8 cellular contexts compared by ENCODE assay signal in the genomic region with DNA sequence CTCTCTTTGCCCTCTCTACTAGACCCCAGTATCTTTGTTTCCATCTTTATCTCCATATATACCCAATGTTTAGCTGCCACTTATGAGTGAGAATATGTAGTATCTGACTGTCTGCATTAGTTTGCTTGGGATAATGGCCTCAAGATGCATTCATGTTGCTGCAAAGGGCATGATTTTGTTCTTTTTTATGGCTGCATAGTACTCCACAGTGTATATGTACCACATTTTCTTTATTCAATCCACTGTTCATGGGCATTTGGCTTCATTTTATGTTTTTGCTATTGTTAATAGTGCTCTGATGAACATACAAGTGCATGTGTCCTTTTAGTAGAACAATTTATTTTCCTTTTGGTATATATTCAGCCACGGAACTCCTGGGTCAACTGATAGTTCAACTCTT.
"Had no signal": no experiment of that assay in that cellular context is flagged by ENCODE, and none has a peak within 500 bp of the region (broad histone marks: within the 10 kb centered on the region; RNA-seq: fewer than 3 reads in every experiment).

No MANE protein-coding gene starts in this region.

- DNase-seq: GDM1, GF-D8 had no signal

- ATAC-seq: GM12878 had no signal

- H3K4me3 ChIP-seq: GM12878 had no signal

- FAIRE-seq: G401.6, GM12878, GM12891, GM12892, GM18507, GM19239 had no signal
